In the genomic region with DNA sequence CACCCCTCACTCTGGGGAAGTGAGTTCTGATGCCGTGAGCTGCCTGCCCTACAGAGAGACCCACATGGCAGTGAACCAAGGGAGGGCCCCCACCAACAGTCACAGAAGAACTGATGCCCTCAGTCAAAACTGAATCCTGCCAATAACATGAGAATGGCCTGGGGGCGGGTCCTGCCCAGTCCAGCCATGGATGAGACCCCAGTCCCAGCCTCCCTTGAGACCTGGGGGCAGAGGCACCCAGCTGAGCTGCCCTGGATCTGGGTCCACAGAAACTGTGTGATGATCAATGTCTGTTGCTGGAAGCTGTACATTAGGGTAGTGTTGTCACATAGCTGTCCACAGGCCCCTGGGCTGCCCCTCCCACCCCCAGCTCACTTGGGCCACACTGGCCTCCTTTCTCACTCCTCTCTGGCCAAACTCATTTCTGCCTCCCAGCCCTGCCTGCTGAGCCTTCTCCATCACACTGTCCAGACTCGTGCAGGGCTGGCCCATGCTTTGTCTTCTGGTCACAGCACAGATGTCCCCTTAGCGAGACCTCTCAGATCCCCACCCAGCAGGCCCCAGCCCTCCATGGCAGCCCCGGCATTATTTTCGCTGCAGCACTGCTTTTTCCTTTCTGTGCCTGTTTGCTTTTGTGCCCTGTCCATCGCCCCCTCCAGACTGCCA, we compare ENCODE assay signal across 8 cellular contexts. TPM values are rescaled to one million over a fixed set of nuclear protein-coding genes. Genes with fewer than 3 reads are reported as not detected.
A peak's percentile ranks its signal among the peaks of the same experiment; 100 is the strongest.
DNase-seq lines count a peak whose midpoint lies in the region; ATAC-seq and TF ChIP-seq lines count a peak whose summit lies in the region.

No MANE protein-coding gene starts in this region.

- no peaks in the 10 kb centered on the region for H3K9me3 ChIP-seq in esophagus squamous epithelium

- no peaks in the 10 kb centered on the region for H3K36me3 ChIP-seq in esophagus squamous epithelium

- DNase-seq in T-helper 1 cell (no peak), activated B cell treated with CpG ODN at 0.5 μM for 24 hours (no peak), esophagus squamous epithelium (lab: John Stamatoyannopoulos, UW) (no peak), occipital lobe (lab: John Stamatoyannopoulos, UW) (no peak)

- H3K4me3 ChIP-seq in esophagus squamous epithelium, result peak overlapping the region in 3 of 4 donors; percentile 71 to 91 (median 76)

- no peak for TF ChIP-seq CTCF in activated B cell treated with CpG ODN at 0.5 μM for 24 hours (IDR thresholded peaks at IDR 0.05)
- TF ChIP-seq CTCF in esophagus squamous epithelium (IDR thresholded peaks at IDR 0.05), result no peak

- peaks cover 1% of the 10 kb centered on the region for H3K36me3 Mint-ChIP-seq in T-helper 1 cell treated with Interleukin-12 subunit alpha and Interleukin-12 subunit beta and Interleukin-4 antibody, amounts not matched to agents 30 μg/mL and 1 μg/mL, for 36 hours (ENCODE audit: low read depth)
- no peaks in the 10 kb centered on the region for H3K36me3 Mint-ChIP-seq in activated B cell treated with CpG ODN at 0.5 μM for 24 hours (ENCODE audit: low read depth)
- H3K36me3 Mint-ChIP-seq in stimulated activated memory B cell treated with anti-CD40 and anti-IgM and Interleukin-4, amounts not matched to agents 10 μg/mL and 1 μg/mL and 100 μg/mL, for 72 hours, result no peaks in the 10 kb centered on the region

- no peaks in the 10 kb centered on the region for H3K27me3 ChIP-seq in esophagus squamous epithelium

- peak overlapping the region in 3 of 4 donors; percentile 97 for H3K27ac ChIP-seq in esophagus squamous epithelium

- H3K4me1 Mint-ChIP-seq in T-helper 1 cell treated with Interleukin-12 subunit alpha and Interleukin-12 subunit beta and Interleukin-4 antibody, amounts not matched to agents 30 μg/mL and 1 μg/mL, for 36 hours (ENCODE audit: low read depth), result peaks cover 49% of the 10 kb centered on the region
- H3K4me1 Mint-ChIP-seq in activated B cell treated with CpG ODN at 0.5 μM for 24 hours, result peaks cover 61% of the 10 kb centered on the region
- peaks cover 68% of the 10 kb centered on the region for H3K4me1 Mint-ChIP-seq in stimulated activated memory B cell treated with anti-CD40 and anti-IgM and Interleukin-4, amounts not matched to agents 10 μg/mL and 1 μg/mL and 100 μg/mL, for 72 hours

- TF ChIP-seq POLR2A in esophagus squamous epithelium (IDR thresholded peaks at IDR 0.05), result no peak

- intact Hi-C loops in activated B cell treated with CpG ODN at 0.5 μM for 24 hours (cut with micrococcal nuclease), result loop anchor here (1.0 kb wide), 2 partner anchors 106 to 170 kb away; no protein-coding TSS in a partner anchor
- intact Hi-C loops in esophagus squamous epithelium (cut with DNase I), result loop anchor here (5.0 kb wide), 1 partner anchor 105 kb away; no protein-coding TSS in a partner anchor

- POLR2A ChIA-PET in activated B cell treated with CpG ODN at 0.5 μM for 24 hours (lab: Charles Lee), result interaction anchor here (1.0 to 7.9 kb wide), 4 partner anchors 13 to 116 kb away, joined by 3 to 89 read pairs (median 12); a partner anchor contains a TSS

- no peaks in the 10 kb centered on the region for H3K27me3 Mint-ChIP-seq in T-helper 1 cell treated with Interleukin-12 subunit alpha and Interleukin-12 subunit beta and Interleukin-4 antibody, amounts not matched to agents 30 μg/mL and 1 μg/mL, for 36 hours (ENCODE audit: low read depth)
- H3K27me3 Mint-ChIP-seq in activated B cell treated with CpG ODN at 0.5 μM for 24 hours, result no peaks in the 10 kb centered on the region
- H3K27me3 Mint-ChIP-seq in stimulated activated memory B cell treated with anti-CD40 and anti-IgM and Interleukin-4, amounts not matched to agents 10 μg/mL and 1 μg/mL and 100 μg/mL, for 72 hours, result no peaks in the 10 kb centered on the region

- H3K9me3 Mint-ChIP-seq in T-helper 1 cell treated with Interleukin-12 subunit alpha and Interleukin-12 subunit beta and Interleukin-4 antibody, amounts not matched to agents 30 μg/mL and 1 μg/mL, for 36 hours, result no peaks in the 10 kb centered on the region
- H3K9me3 Mint-ChIP-seq in activated B cell treated with CpG ODN at 0.5 μM for 24 hours, result no peaks in the 10 kb centered on the region
- no peaks in the 10 kb centered on the region for H3K9me3 Mint-ChIP-seq in stimulated activated memory B cell treated with anti-CD40 and anti-IgM and Interleukin-4, amounts not matched to agents 10 μg/mL and 1 μg/mL and 100 μg/mL, for 72 hours

- CTCF ChIA-PET in activated B cell treated with CpG ODN at 0.5 μM for 24 hours (lab: Charles Lee), result interaction anchor here (1.0 to 8.5 kb wide), 9 partner anchors 9 to 124 kb away, joined by 3 to 369 read pairs (median 4); a partner anchor contains a TSS

- WGBS in esophagus squamous epithelium, 2 donors, result 62 to 73% methylated on average over 5 to 6 of the region's 7 CpGs

- peak overlapping the region; percentile 94 for H3K27ac Mint-ChIP-seq in T-helper 1 cell treated with Interleukin-12 subunit alpha and Interleukin-12 subunit beta and Interleukin-4 antibody, amounts not matched to agents 30 μg/mL and 1 μg/mL, for 36 hours
- peak overlapping the region; percentile 91 for H3K27ac Mint-ChIP-seq in activated B cell treated with CpG ODN at 0.5 μM for 24 hours
- peak overlapping the region; percentile 92 for H3K27ac Mint-ChIP-seq in stimulated activated memory B cell treated with anti-CD40 and anti-IgM and Interleukin-4, amounts not matched to agents 10 μg/mL and 1 μg/mL and 100 μg/mL, for 72 hours

- no peak for ATAC-seq in activated B cell treated with CpG ODN at 0.5 μM for 24 hours (ENCODE audit: low read depth)
- no peak for ATAC-seq in stimulated activated memory B cell treated with anti-CD40 and anti-IgM and Interleukin-4, amounts not matched to agents 10 μg/mL and 1 μg/mL and 100 μg/mL, for 72 hours
- no peak for ATAC-seq in GM21576 (IDR thresholded peaks at IDR 0.05; ENCODE audit: unreplicated experiment)
- no peak for ATAC-seq in HG03025 (IDR thresholded peaks at IDR 0.05; ENCODE audit: low FRiP score, unreplicated experiment)

- H3K4me3 Mint-ChIP-seq in T-helper 1 cell treated with Interleukin-12 subunit alpha and Interleukin-12 subunit beta and Interleukin-4 antibody, amounts not matched to agents 30 μg/mL and 1 μg/mL, for 36 hours, result peak overlapping the region; percentile 93
- peak overlapping the region; percentile 86 for H3K4me3 Mint-ChIP-seq in activated B cell treated with CpG ODN at 0.5 μM for 24 hours
- H3K4me3 Mint-ChIP-seq in stimulated activated memory B cell treated with anti-CD40 and anti-IgM and Interleukin-4, amounts not matched to agents 10 μg/mL and 1 μg/mL and 100 μg/mL, for 72 hours, result peak overlapping the region; percentile 91

- H3K4me1 ChIP-seq in esophagus squamous epithelium, result peaks cover 51 to 85% (median 52%) of the 10 kb centered on the region in 3 donors

RNA-seq across cellular contexts. Expression of a gene that starts 16.8 kb away (rescaled TPM):
- 42.2 and 49.5 TPM in 2 replicates for total RNA-seq in activated B cell treated with CpG ODN at 0.5 μM for 24 hours
- 1 to 10 TPM; 3.0 to 8.8 (median 3.8) TPM for total RNA-seq in esophagus squamous epithelium
- total RNA-seq in occipital lobe, result 8.1 TPM

RNA-seq across cellular contexts. Expression of a gene that starts 25.8 kb away (rescaled TPM):
- total RNA-seq in activated B cell treated with CpG ODN at 0.5 μM for 24 hours (21.2 and 29.2 TPM in 2 replicates), esophagus squamous epithelium (10 to 100 TPM; 53.4 to 71.1 (median 55.3) TPM), occipital lobe (95.8 TPM)
